Comparison of ENCODE assay signal across 34 cellular contexts in genomic region chr11:120995184-120995583, GRCh38.
"Had no signal": no experiment of that assay in that cellular context is flagged by ENCODE, and none has a peak within 500 bp of the region (broad histone marks: within the 10 kb centered on the region; RNA-seq: fewer than 3 reads in every experiment).

No MANE protein-coding gene starts in this region.

- H3K36me3 ChIP-seq: adrenal gland, ascending aorta, brain microvascular endothelial cell, breast epithelium, cardiac muscle cell had no signal

- H3K27me3 ChIP-seq: ascending aorta, body of pancreas, breast epithelium, cardiac muscle cell had no signal

- H3K4me3 ChIP-seq: adrenal gland, ascending aorta, body of pancreas, breast epithelium, cardiac muscle cell had no signal

- ATAC-seq: activated naive CD4-positive, alpha-beta T cell treated with anti-CD3 and anti-CD28 coated beads, Interleukin-2, amount 50 U/mL, for 72 hours; activated naive CD8-positive, alpha-beta T cell treated with anti-CD3 and anti-CD28 coated beads, Interleukin-2, amount 50 U/mL, for 24 hours; activated T-cell treated with anti-CD3 and anti-CD28 coated beads, Interleukin-2, amount 50 U/mL, for 4 hours; activated T-cell treated with anti-CD3 and anti-CD28 coated beads, Interleukin-2, amount 50 U/mL, for 72 hours; activated T-helper 17 cell treated with anti-CD3 and anti-CD28 coated beads, Interleukin-2, amount 50 U/mL, for 72 hours; body of pancreas had no signal

- H3K4me1 ChIP-seq: adrenal gland, ascending aorta, body of pancreas, breast epithelium had no signal

- H3K9me3 ChIP-seq: adrenal gland, ascending aorta, body of pancreas, breast epithelium had no signal

- FAIRE-seq: astrocyte, bronchial epithelial cell had no signal

- DNase-seq: activated effector memory CD4-positive, alpha-beta T cell treated with anti-CD3 and anti-CD28 coated beads, Interleukin-2, amount 50 U/mL, for 16 hours; activated effector memory CD4-positive, alpha-beta T cell treated with Interleukin-2 at 50 U/mL for 16 hours; activated gamma-delta T cell; activated gamma-delta T cell treated with Interleukin-2 at 50 U/mL for 16 hours; activated naive CD4-positive, alpha-beta T cell; activated naive CD4-positive, alpha-beta T cell treated with anti-CD3 and anti-CD28 coated beads for 36 hours; activated naive CD4-positive, alpha-beta T cell treated with anti-CD3 and anti-CD28 coated beads, Interleukin-2, amount 10 ng/mL, durations not matched to agents 7 days and 5 days; activated naive CD4-positive, alpha-beta T cell treated with anti-CD3 and anti-CD28 coated beads, Interleukin-2, amount 50 U/mL, for 16 hours; activated naive CD4-positive, alpha-beta T cell treated with Interleukin-2 at 50 U/mL for 16 hours; activated naive CD8-positive, alpha-beta T cell treated with anti-CD3 and anti-CD28 coated beads for 36 hours; activated naive CD8-positive, alpha-beta T cell treated with anti-CD3 and anti-CD28 coated beads, Interleukin-2, amount 10 ng/mL, durations not matched to agents 7 days and 5 days; activated naive CD8-positive, alpha-beta T cell treated with anti-CD3 and anti-CD28 coated beads, Interleukin-2, amount 50 U/mL, for 24 hours; activated T-cell treated with anti-CD3 and anti-CD28 coated beads, Interleukin-2, amount 50 U/mL, for 1 hour; activated T-cell treated with anti-CD3 and anti-CD28 coated beads, Interleukin-2, amount 50 U/mL, for 24 hours; activated T-cell treated with anti-CD3 and anti-CD28 coated beads, Interleukin-2, amount 50 U/mL, for 4 hours; activated T-cell treated with anti-CD3 and anti-CD28 coated beads, Interleukin-2, amount 50 U/mL, for 48 hours; activated T-cell treated with anti-CD3 and anti-CD28 coated beads, Interleukin-2, amount 50 U/mL, for 72 hours; amniotic stem cell; amygdala; anterior cingulate cortex; aorta; body of pancreas; brain microvascular endothelial cell; caudate nucleus; central memory CD4-positive, alpha-beta T cell; cerebellar nuclear complex had no signal

- H3K27ac ChIP-seq: adrenal gland, ascending aorta, body of pancreas, brain microvascular endothelial cell, breast epithelium, cardiac muscle cell had no signal
